Comparison of ENCODE assay signal across 23 cellular contexts in the genomic region with DNA sequence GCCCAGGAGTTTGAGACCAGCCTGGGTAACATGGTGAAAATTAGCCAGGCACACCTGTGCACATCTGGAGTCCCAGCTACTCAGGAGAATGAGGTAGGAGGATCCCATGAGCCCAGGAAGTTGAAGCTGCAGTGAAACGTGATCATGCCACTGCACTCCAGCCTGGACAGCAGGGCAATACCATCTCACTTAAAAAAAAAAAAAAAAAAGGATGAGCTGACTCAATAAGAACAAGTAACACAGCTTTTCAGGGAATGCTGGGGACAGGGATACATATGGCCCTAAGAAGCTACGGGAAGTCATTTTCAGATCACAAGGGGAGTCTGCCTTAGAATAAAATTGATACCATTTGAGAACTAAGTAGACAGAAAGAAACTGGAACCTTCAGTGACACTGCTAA. TPM values are rescaled to one million over a fixed set of nuclear protein-coding genes. Genes with fewer than 3 reads are reported as not detected.
DNase-seq lines count a peak whose midpoint lies in the region; TF ChIP-seq lines count a peak whose summit lies in the region.
"Had no signal": no experiment of that assay in that cellular context is flagged by ENCODE, and none has a peak within 500 bp of the region (broad histone marks: within the 10 kb centered on the region; RNA-seq: fewer than 3 reads in every experiment).

No MANE protein-coding gene starts in this region.

- DNase-seq in epithelial cell of esophagus (ENCODE audit: low read depth) (peak; percentile 2), mesenchymal stem cell (no peak), nephron progenitor cell (no peak), GDM1 (lab: John Stamatoyannopoulos, UW) (no peak), NCI-H1436 treated with DMSO at 0.1 percent for 48 hours (lab: John Stamatoyannopoulos, UW) (no peak)
- no peak for DNase-seq in activated CD8-positive, alpha-beta memory T cell treated with anti-CD3 and anti-CD28 coated beads for 24 hours
- DNase-seq: 8988T; ACHN; AML-193; BE2C; CD4-positive, alpha-beta T cell; CD8-positive, alpha-beta memory T cell; DMS 273 treated with DMSO at 0.1 percent for 48 hours; DMS79; EL; GF-D8; GM23248; H7; HCEC 1CT had no signal

- H3K4me1 Mint-ChIP-seq in nephron progenitor cell: peaks cover 28% of the 10 kb centered on the region
- H3K4me1 Mint-ChIP-seq: CD14-positive monocyte had no signal

- no peaks in the 10 kb centered on the region for H3K27me3 ChIP-seq in mesenchymal stem cell (ENCODE audit: control insufficient read depth in 1 of 2, insufficient read depth in 1 of 2, low read length in 2 of 2)
- H3K27me3 ChIP-seq: BE2C; BLaER1 treated with 17β-estradiol and CSF1 and Interleukin-3, amounts not matched to agents 10 nM and 100 nM had no signal

- CTCF ChIA-PET in HEK293 (lab: Yijun Ruan, JAX): no interaction called here

- no peaks in the 10 kb centered on the region for H3K9me3 Mint-ChIP-seq in nephron progenitor cell
- H3K9me3 Mint-ChIP-seq: CD4-positive, alpha-beta T cell; CD8-positive, alpha-beta memory T cell had no signal

- H3K9me3 ChIP-seq in HEK293 (ENCODE audit: control insufficient read depth, insufficient read depth, low read depth, low read length): no peaks in the 10 kb centered on the region
- no peaks in the 10 kb centered on the region for H3K9me3 ChIP-seq in mesenchymal stem cell (ENCODE audit: control insufficient read depth, low read length)
- H3K9me3 ChIP-seq: BE2C had no signal

- H2BK12ac ChIP-seq in mesenchymal stem cell (ENCODE audit: low read length in 2 of 2): no peak overlapping the region

- peaks cover 40% of the 10 kb centered on the region for H3K36me3 Mint-ChIP-seq in nephron progenitor cell (ENCODE audit: low read depth)
- H3K36me3 Mint-ChIP-seq: CD14-positive monocyte had no signal

- H3K4me1 ChIP-seq in HEK293 (ENCODE audit: control insufficient read depth, insufficient read depth, low read length): no peaks in the 10 kb centered on the region
- H3K4me1 ChIP-seq in mesenchymal stem cell (ENCODE audit: control insufficient read depth, insufficient read depth, low read depth, low read length): peaks cover 19% of the 10 kb centered on the region
- H3K4me1 ChIP-seq: BE2C had no signal

- no peak overlapping the region for H3K4me3 Mint-ChIP-seq in nephron progenitor cell
- H3K4me3 Mint-ChIP-seq: CD14-positive monocyte; CD4-positive, alpha-beta T cell; CD8-positive, alpha-beta memory T cell had no signal

- H3K14ac ChIP-seq in mesenchymal stem cell (ENCODE audit: low read length in 2 of 2): no peak overlapping the region

- H2BK120ac ChIP-seq in mesenchymal stem cell (ENCODE audit: low read depth, low read length): no peak overlapping the region

- H3K23ac ChIP-seq in mesenchymal stem cell (ENCODE audit: low read length in 2 of 2): no peak overlapping the region

- H3K79me1 ChIP-seq in mesenchymal stem cell (replicated peaks; ENCODE audit: low read length, poor library complexity, severe bottlenecking): peaks cover 31% of the 10 kb centered on the region

- TF ChIP-seq CTCF in HEK293 (tag by site-specific recombination; IDR thresholded peaks at IDR 0.05) (no peak), epithelial cell of esophagus (IDR thresholded peaks at IDR 0.05; ENCODE audit: insufficient read depth, low read depth, low read length, missing control alignments) (no peak), nephron progenitor cell (IDR thresholded peaks at IDR 0.05) (no peak)

- peaks cover 3% of the 10 kb centered on the region for H3K27me3 Mint-ChIP-seq in nephron progenitor cell (ENCODE audit: low read depth, poor library complexity)
- H3K27me3 Mint-ChIP-seq: CD4-positive, alpha-beta T cell had no signal

- H2BK15ac ChIP-seq in mesenchymal stem cell (ENCODE audit: low read depth, poor library complexity, severe bottlenecking): no peak overlapping the region

- POLR2A ChIA-PET in HEK293 (lab: Yijun Ruan, JAX): no interaction called here

- no peak overlapping the region for H2BK5ac ChIP-seq in mesenchymal stem cell (ENCODE audit: low read depth, low read length, poor library complexity, severe bottlenecking)

- H3K18ac ChIP-seq in mesenchymal stem cell (ENCODE audit: low read depth in 1 of 2, low read length in 2 of 2): no peak overlapping the region

- H3K27ac ChIP-seq in HEK293 (ENCODE audit: extremely low read depth, low read depth, low read length): no peak overlapping the region
- H3K27ac ChIP-seq in mesenchymal stem cell (ENCODE audit: low read length, poor library complexity, severe bottlenecking): no peak overlapping the region
- H3K27ac ChIP-seq: A549; BLaER1 treated with 17β-estradiol and CSF1 and Interleukin-3, amounts not matched to agents 10 nM and 100 nM; GM23248 had no signal

- peak overlapping the region; percentile 31 for H4K8ac ChIP-seq in mesenchymal stem cell (ENCODE audit: low read length)

- no peak overlapping the region for H3K4ac ChIP-seq in mesenchymal stem cell (ENCODE audit: low read depth in 1 of 2, low read length in 2 of 2)

- 100% methylated on average over 1 of the region's 2 CpGs for WGBS in mesenchymal stem cell

- no peak overlapping the region for H4K91ac ChIP-seq in mesenchymal stem cell (ENCODE audit: low read length)

- peak overlapping the region; percentile 61 for H3K27ac Mint-ChIP-seq in nephron progenitor cell
- H3K27ac Mint-ChIP-seq: CD14-positive monocyte; CD4-positive, alpha-beta T cell; CD8-positive, alpha-beta memory T cell had no signal

- H3K4me2 ChIP-seq in mesenchymal stem cell (ENCODE audit: low read length, poor library complexity, severe bottlenecking): no peak overlapping the region
- H3K4me2 ChIP-seq: A549; BLaER1 treated with 17β-estradiol and CSF1 and Interleukin-3, amounts not matched to agents 10 nM and 100 nM had no signal

- peak overlapping the region; percentile 59 for H2AK5ac ChIP-seq in mesenchymal stem cell (ENCODE audit: low read length, severe bottlenecking)

- H3K4me3 ChIP-seq in HEK293 (ENCODE audit: low read depth, low read length): no peak overlapping the region
- no peak overlapping the region for H3K4me3 ChIP-seq in epithelial cell of esophagus (ENCODE audit: low read length)
- no peak overlapping the region for H3K4me3 ChIP-seq in mesenchymal stem cell (ENCODE audit: insufficient read depth in 1 of 2, low read depth in 1 of 2, low read length in 2 of 2)
- H3K4me3 ChIP-seq: A549; BLaER1 treated with 17β-estradiol and CSF1 and Interleukin-3, amounts not matched to agents 10 nM and 100 nM; GM23248 had no signal

- no peak overlapping the region for H2AFZ ChIP-seq in mesenchymal stem cell (ENCODE audit: low read depth, low read length)
- H2AFZ ChIP-seq: GM23248 had no signal

- no peaks in the 10 kb centered on the region; a peak in 1 of 3 replicates for H3K36me3 ChIP-seq in HEK293 (ENCODE audit: control insufficient read depth in 2 of 2, insufficient read depth in 1 of 2, low read length in 2 of 2)
- no peaks in the 10 kb centered on the region for H3K36me3 ChIP-seq in mesenchymal stem cell (ENCODE audit: control insufficient read depth in 1 of 2, insufficient read depth in 2 of 2, low read depth in 1 of 2, low read length in 2 of 2)
- H3K36me3 ChIP-seq: BE2C had no signal

- no peak overlapping the region for H3K9ac ChIP-seq in mesenchymal stem cell (ENCODE audit: low read length)
- H3K9ac ChIP-seq: BLaER1 treated with 17β-estradiol and CSF1 and Interleukin-3, amounts not matched to agents 10 nM and 100 nM; GM23248 had no signal

TF ChIP-seq in HEK293, 187 proteins besides CTCF, POLR2A, EP300 and RAD21:
- TF ChIP-seq GLI2 (tag by site-specific recombination; IDR thresholded peaks at IDR 0.05; ENCODE audit: borderline replicate concordance, low read depth): no peak
- TF ChIP-seq, protein P1, sequence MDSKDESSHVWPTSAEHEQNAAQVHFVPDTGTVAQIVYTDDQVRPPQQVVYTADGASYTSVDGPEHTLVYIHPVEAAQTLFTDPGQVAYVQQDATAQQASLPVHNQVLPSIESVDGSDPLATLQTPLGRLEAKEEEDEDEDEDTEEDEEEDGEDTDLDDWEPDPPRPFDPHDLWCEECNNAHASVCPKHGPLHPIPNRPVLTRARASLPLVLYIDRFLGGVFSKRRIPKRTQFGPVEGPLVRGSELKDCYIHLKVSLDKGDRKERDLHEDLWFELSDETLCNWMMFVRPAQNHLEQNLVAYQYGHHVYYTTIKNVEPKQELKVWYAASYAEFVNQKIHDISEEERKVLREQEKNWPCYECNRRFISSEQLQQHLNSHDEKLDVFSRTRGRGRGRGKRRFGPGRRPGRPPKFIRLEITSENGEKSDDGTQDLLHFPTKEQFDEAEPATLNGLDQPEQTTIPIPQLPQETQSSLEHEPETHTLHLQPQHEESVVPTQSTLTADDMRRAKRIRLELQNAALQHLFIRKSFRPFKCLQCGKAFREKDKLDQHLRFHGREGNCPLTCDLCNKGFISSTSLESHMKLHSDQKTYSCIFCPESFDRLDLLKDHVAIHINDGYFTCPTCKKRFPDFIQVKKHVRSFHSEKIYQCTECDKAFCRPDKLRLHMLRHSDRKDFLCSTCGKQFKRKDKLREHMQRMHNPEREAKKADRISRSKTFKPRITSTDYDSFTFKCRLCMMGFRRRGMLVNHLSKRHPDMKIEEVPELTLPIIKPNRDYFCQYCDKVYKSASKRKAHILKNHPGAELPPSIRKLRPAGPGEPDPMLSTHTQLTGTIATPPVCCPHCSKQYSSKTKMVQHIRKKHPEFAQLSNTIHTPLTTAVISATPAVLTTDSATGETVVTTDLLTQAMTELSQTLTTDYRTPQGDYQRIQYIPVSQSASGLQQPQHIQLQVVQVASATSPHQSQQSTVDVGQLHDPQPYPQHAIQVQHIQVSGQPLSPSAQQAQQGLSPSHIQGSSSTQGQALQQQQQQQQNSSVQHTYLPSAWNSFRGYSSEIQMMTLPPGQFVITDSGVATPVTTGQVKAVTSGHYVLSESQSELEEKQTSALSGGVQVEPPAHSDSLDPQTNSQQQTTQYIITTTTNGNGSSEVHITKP (tag by site-specific recombination; IDR thresholded peaks at IDR 0.05): peak; percentile 80
- TF ChIP-seq, protein P2, sequence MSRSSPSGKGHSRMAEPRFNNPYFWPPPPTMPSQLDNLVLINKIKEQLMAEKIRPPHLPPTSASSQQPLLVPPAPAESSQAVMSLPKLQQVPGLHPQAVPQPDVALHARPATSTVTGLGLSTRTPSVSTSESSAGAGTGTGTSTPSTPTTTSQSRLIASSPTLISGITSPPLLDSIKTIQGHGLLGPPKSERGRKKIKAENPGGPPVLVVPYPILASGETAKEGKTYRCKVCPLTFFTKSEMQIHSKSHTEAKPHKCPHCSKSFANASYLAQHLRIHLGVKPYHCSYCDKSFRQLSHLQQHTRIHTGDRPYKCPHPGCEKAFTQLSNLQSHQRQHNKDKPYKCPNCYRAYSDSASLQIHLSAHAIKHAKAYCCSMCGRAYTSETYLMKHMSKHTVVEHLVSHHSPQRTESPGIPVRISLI (tag by site-specific recombination; IDR thresholded peaks at IDR 0.05): 0 out of 2 replicates have a peak, but pooled peaks have one; percentile 31
- TF ChIP-seq ZNF664 (tag by site-specific recombination; IDR thresholded peaks at IDR 0.05): peak; percentile 77; the same call in 1 of the 2 replicates
- no peak for TF ChIP-seq ZNF112 (tag by site-specific recombination; IDR thresholded peaks at IDR 0.05)

RNA-seq across cellular contexts. Expression of a gene that starts 41.7 kb away (rescaled TPM):
- polyA plus RNA-seq in mesenchymal stem cell (2013, experiment 1 of 2): 23.1 TPM
- 23.1 TPM for polyA plus RNA-seq in mesenchymal stem cell (2013, experiment 2 of 2)
- polyA plus RNA-seq: CD14-positive monocyte had no signal
